ENCODE assay signal across 35 cellular contexts in the genomic region with DNA sequence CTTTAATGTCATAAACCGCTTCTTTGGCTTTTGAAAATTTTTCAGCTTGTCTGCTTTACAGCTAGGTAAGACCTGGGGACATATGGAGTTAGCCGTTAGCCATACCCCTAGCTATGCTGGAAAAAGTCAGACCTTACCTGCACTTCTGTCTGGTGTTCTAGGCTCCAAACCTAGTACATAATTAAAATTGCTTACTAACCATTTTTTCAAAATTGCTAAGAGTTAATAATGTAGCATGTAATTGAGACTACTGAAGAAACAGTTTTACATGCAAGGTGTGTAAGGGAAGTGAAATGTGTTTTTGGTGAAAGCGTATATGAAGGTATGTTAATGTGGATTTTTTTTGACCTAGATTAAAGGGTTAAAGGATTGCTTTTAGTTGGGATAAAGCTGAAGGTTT.
"Had no signal": no experiment of that assay in that cellular context is flagged by ENCODE, and none has a peak within 500 bp of the region (broad histone marks: within the 10 kb centered on the region; RNA-seq: fewer than 3 reads in every experiment).

No MANE protein-coding gene starts in this region.

- DNase-seq: Karpas-422, Kasumi-1, MG63, MM.1S, NCI-H1048, NCI-H1092, NCI-H1092 treated with DMSO at 0.1 percent for 48 hours, NCI-H1105, NCI-H1105 treated with DMSO at 0.1 percent for 48 hours, NCI-H1417, NCI-H1417 treated with DMSO at 0.1 percent for 48 hours, NCI-H1436, NCI-H1436 treated with DMSO at 0.1 percent for 48 hours, NCI-H146, NCI-H1694, NCI-H1694 treated with DMSO at 0.1 percent for 48 hours, NCI-H187, NCI-H187 treated with DMSO at 0.1 percent for 48 hours, NCI-H2029, NCI-H2029 treated with DMSO at 0.1 percent for 48 hours, NCI-H2081, NCI-H2081 treated with DMSO at 0.1 percent for 48 hours, NCI-H2107, NCI-H2171, NCI-H2171 treated with DMSO at 0.1 percent for 48 hours, NCI-H2227 treated with DMSO at 0.1 percent for 48 hours, NCI-H226, NCI-H345, NCI-H446, NCI-H446 treated with DMSO at 0.1 percent for 48 hours, NCI-H510A, NCI-H510A treated with DMSO at 0.1 percent for 48 hours, NCI-H524, NCI-H524 treated with DMSO at 0.1 percent for 48 hours, NCI-H526 had no signal

- H3K9me3 ChIP-seq: MG63 had no signal

- H3K36me3 ChIP-seq: MG63 had no signal

- H3K27me3 ChIP-seq: MG63 had no signal

- H3K4me3 ChIP-seq: MG63 had no signal
